In the genomic region with DNA sequence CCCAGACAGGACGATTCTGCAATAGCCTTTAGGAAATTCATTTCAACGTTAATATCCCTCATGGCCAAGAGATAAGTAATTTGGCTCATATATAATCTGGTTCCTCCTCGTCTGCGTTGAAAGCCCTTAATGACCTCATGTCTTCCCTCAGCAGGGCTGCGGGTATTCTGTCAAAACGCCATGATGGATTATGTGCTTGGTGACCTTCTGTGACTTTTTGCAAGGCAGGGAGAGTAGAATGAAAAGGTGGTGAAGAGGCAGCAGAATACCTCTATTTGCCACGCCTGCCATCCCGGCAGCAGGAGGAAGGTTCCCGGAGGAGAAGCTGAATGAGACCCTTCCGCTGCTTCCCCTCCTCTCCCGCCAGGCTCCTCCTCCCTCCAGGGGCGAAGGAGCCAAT, we compare ENCODE assay signal across 1 cellular context.
TF ChIP-seq lines count a peak whose summit lies in the region.

No MANE protein-coding gene starts in this region.

TF ChIP-seq in K562, 482 proteins besides CTCF, POLR2A, EP300 and RAD21 (continued from another document):
- TF ChIP-seq, protein P1, sequence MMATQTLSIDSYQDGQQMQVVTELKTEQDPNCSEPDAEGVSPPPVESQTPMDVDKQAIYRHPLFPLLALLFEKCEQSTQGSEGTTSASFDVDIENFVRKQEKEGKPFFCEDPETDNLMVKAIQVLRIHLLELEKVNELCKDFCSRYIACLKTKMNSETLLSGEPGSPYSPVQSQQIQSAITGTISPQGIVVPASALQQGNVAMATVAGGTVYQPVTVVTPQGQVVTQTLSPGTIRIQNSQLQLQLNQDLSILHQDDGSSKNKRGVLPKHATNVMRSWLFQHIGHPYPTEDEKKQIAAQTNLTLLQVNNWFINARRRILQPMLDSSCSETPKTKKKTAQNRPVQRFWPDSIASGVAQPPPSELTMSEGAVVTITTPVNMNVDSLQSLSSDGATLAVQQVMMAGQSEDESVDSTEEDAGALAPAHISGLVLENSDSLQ (IDR thresholded peaks at IDR 0.05), result peak; percentile 38; the same call in 1 of the 2 replicates
- TF ChIP-seq SMARCA4 (IDR thresholded peaks at IDR 0.05) (no peak), MEIS2 (IDR thresholded peaks at IDR 0.05; ENCODE audit: partially characterized antibody) (peak; percentile 77)
- TF ChIP-seq, protein P2, sequence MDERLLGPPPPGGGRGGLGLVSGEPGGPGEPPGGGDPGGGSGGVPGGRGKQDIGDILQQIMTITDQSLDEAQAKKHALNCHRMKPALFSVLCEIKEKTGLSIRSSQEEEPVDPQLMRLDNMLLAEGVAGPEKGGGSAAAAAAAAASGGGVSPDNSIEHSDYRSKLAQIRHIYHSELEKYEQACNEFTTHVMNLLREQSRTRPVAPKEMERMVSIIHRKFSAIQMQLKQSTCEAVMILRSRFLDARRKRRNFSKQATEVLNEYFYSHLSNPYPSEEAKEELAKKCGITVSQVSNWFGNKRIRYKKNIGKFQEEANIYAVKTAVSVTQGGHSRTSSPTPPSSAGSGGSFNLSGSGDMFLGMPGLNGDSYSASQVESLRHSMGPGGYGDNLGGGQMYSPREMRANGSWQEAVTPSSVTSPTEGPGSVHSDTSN (CRISPR knock-in tag; IDR thresholded peaks at IDR 0.05; ENCODE audit: low read depth), result no peak
- TF ChIP-seq, protein P2 (tag; conservative IDR thresholded peaks at IDR 0.05; ENCODE audit: low read depth), result peak; percentile 80
- TF ChIP-seq, protein P3, sequence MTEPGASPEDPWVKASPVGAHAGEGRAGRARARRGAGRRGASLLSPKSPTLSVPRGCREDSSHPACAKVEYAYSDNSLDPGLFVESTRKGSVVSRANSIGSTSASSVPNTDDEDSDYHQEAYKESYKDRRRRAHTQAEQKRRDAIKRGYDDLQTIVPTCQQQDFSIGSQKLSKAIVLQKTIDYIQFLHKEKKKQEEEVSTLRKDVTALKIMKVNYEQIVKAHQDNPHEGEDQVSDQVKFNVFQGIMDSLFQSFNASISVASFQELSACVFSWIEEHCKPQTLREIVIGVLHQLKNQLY (CRISPR knock-in tag; conservative IDR thresholded peaks at IDR 0.05), result no peak
